ENCODE assay signal across 2 cellular contexts in the genomic region with DNA sequence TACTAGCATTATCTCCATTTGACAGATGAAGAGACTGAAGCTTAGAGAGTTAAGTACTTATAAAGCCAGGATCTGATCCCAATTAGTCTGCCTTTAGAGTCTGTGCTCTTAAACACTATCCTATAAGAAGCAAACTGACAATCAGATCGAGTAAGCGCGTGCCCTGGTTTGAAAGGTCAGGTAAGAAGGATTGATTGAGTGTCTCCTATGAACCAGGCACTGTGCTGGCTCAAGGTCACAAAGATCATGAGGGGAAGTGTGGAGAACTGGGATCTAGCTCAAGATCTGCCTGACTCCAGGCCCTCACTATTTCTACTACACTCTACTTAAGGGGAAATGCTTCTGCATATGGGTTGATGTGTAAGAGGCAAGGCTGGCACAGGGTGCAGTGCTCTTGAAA.
TF ChIP-seq lines count a peak whose summit lies in the region.

No MANE protein-coding gene starts in this region.

TF ChIP-seq in IMR-90, 13 proteins besides CTCF, POLR2A, EP300 and RAD21:
- no peak for TF ChIP-seq SMC3 (IDR thresholded peaks at IDR 0.05; ENCODE audit: low read depth, low read length)
- no peak for TF ChIP-seq RCOR1 (IDR thresholded peaks at IDR 0.05; ENCODE audit: insufficient replicate concordance, low read length)
- TF ChIP-seq FOS (IDR thresholded peaks at IDR 0.05; ENCODE audit: low read depth, low read length) = no peak
- TF ChIP-seq NFE2L2 (IDR thresholded peaks at IDR 0.05; ENCODE audit: low read depth, low read length) = no peak
- no peak for TF ChIP-seq RFX5 (IDR thresholded peaks at IDR 0.05; ENCODE audit: low read depth, low read length)
- no peak for TF ChIP-seq CEBPB (IDR thresholded peaks at IDR 0.05; ENCODE audit: low read depth, low read length)
- TF ChIP-seq MAFK (IDR thresholded peaks at IDR 0.05; ENCODE audit: low read depth, low read length) = no peak
- TF ChIP-seq BHLHE40 (IDR thresholded peaks at IDR 0.05; ENCODE audit: low read depth, low read length) = no peak
- TF ChIP-seq CHD1 (IDR thresholded peaks at IDR 0.05; ENCODE audit: low read depth, low read length) = no peak
- TF ChIP-seq, protein P1, sequence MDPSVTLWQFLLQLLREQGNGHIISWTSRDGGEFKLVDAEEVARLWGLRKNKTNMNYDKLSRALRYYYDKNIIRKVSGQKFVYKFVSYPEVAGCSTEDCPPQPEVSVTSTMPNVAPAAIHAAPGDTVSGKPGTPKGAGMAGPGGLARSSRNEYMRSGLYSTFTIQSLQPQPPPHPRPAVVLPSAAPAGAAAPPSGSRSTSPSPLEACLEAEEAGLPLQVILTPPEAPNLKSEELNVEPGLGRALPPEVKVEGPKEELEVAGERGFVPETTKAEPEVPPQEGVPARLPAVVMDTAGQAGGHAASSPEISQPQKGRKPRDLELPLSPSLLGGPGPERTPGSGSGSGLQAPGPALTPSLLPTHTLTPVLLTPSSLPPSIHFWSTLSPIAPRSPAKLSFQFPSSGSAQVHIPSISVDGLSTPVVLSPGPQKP (IDR thresholded peaks at IDR 0.05; ENCODE audit: borderline replicate concordance, low read depth, low read length) = no peak
TF ChIP-seq in IMR-90: peak in this region for 0.

TF ChIP-seq in endothelial cell of umbilical vein, 7 proteins besides CTCF, POLR2A, EP300 and RAD21:
- TF ChIP-seq FOS (IDR thresholded peaks at IDR 0.05; ENCODE audit: borderline replicate concordance, insufficient read depth, low read length) = no peak
- peak; percentile 33 for TF ChIP-seq GATA2 (IDR thresholded peaks at IDR 0.05; ENCODE audit: insufficient read depth, insufficient read length, low read depth, low read length)
- no peak for TF ChIP-seq POLR2AphosphoS5 (IDR thresholded peaks at IDR 0.05; ENCODE audit: insufficient read depth, low read depth, low read length)
